ENCODE assay signal across 17 cellular contexts in the genomic region with DNA sequence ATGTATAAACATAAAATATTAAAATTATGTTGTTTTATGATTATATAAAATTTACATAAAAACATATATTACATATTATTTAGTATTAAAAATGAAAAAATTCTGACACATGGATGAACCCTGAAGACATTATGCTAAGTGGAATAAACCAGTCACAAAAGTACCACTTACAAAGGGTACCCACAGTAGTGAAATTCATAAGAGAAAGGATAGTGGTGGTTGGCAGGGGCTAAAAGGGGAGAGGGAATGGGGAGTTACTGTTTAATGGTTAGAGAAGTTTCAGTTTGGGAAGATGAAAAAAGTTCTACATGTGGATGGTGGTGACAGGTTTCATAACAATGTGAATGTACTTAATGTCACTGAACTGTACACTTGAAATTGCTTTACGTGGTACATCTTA.
"Had no signal": no experiment of that assay in that cellular context is flagged by ENCODE, and none has a peak within 500 bp of the region (broad histone marks: within the 10 kb centered on the region; RNA-seq: fewer than 3 reads in every experiment).

No MANE protein-coding gene starts in this region.

- ATAC-seq: effector memory CD8-positive, alpha-beta T cell; naive thymus-derived CD4-positive, alpha-beta T cell had no signal

- H3K27ac ChIP-seq: epithelial cell of prostate, esophagus muscularis mucosa, tibial artery had no signal

- FAIRE-seq: keratinocyte had no signal

- H3K36me3 ChIP-seq: esophagus muscularis mucosa, tibial artery had no signal

- H3K4me3 ChIP-seq: esophagus muscularis mucosa, lung, tibial artery had no signal

- H3K27me3 ChIP-seq: esophagus muscularis mucosa, tibial artery had no signal

- DNase-seq: central memory CD4-positive, alpha-beta T cell; cortex of kidney; effector memory CD8-positive, alpha-beta T cell; immature natural killer cell; left cardiac atrium; left ventricle myocardium superior; naive thymus-derived CD4-positive, alpha-beta T cell; nephron progenitor cell; right cardiac atrium; small intestine; stimulated activated CD4-positive, alpha-beta T cell treated with anti-CD3 and anti-CD28 coated beads, Interleukin-12 subunit alpha, Interleukin-12 subunit beta, amount 100 ng/mL, for 4 hours; stimulated activated naive CD4-positive, alpha-beta T cell; tibial artery had no signal

- H3K9me3 ChIP-seq: esophagus muscularis mucosa, tibial artery had no signal
